8 cellular contexts compared by ENCODE assay signal in the genomic region with DNA sequence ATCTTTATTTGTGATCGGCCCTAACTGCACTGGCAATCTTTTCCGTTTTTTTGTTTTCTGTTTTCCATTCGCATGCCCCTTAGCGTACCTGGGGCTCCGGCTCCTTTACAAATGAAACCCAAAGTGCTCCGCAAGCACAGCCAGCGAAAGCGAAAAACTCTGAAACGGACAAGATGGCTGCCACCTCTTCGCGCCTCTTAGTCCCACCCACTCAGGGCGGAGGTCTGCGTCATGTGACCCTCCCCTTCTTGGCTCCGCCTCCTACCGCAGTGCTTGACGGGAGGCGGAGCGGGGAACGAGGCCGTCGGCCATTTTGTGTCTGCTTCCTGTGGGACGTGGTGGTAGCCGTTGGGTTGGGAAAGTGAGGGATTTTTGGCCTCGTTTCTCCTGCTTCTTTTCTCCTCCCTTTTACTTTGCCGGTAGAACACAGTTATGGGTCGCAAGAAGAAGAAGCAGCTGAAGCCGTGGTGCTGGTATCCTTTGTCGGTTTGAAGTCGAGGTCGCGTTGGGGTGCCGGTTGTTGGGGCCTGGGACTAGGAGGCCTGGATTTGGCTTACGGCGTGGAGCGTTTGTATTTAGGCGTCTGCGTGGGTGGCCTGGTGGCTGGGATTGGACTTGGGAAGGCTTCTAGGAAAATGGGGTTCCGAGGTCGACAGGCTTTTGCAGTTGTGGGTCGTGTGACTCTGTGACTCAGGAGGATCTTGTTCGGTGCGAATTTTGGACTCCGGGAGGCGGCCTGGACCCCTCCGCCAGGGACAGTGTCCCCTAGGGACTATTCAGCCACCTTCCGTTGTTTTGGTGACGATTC. TPM values are rescaled to one million over a fixed set of nuclear protein-coding genes. Genes with fewer than 3 reads are reported as not detected.
DNase-seq lines count a peak whose midpoint lies in the region; ATAC-seq, FAIRE-seq and TF ChIP-seq lines count a peak whose summit lies in the region.

Gene ZNF207, plus strand, starts transcription at position 304 of the 808 bp plus-strand sequence. Its CDS starts 129 bp downstream, at position 433.

- POLR2A ChIA-PET in A549 (lab: Yijun Ruan, JAX) = interaction anchor here (0.8 to 1.6 kb wide), 5 partner anchors 7 to 95 kb away, joined by 3 to 6 read pairs (median 5); partner anchors contain the start of genes C17orf75 and PSMD11

- H3K4me2 ChIP-seq in A549 = peak within 1 kb of the TSS; percentile 86

- H3K27me3 ChIP-seq in breast epithelium = no peaks in the 10 kb centered on the region
- no peaks in the 10 kb centered on the region for H3K27me3 ChIP-seq in skeletal muscle tissue (ENCODE audit: control insufficient read depth in 3 of 3, insufficient read depth in 3 of 3, low read length in 3 of 3)

- CTCF ChIA-PET in A549 (lab: Yijun Ruan, JAX) = interaction anchor here (1.1 to 1.5 kb wide), 3 partner anchors 12 to 21 kb away, joined by 3 to 5 read pairs (median 4); no protein-coding TSS in a partner anchor

- under 1% methylated on average over 47 of the region's 47 CpGs for WGBS in A549 (ENCODE audit: missing lambda C conversion rate)

- intact Hi-C loops in breast epithelium (cut with DNase I; ENCODE audit: low total_unique reads) = no loop called here

- ATAC-seq in A549 (peak; percentile 90 to 95), GM18867 (IDR thresholded peaks at IDR 0.05; ENCODE audit: unreplicated experiment) (peak; percentile 92), HG03108 (IDR thresholded peaks at IDR 0.05; ENCODE audit: unreplicated experiment) (peak; percentile 92)

- TF ChIP-seq EP300 in A549 (IDR thresholded peaks at IDR 0.05) = no peak

- peak; percentile 99 for FAIRE-seq in A549 (lab: Jason Lieb, UNC)

- TF ChIP-seq CTCF in A549 (IDR thresholded peaks at IDR 0.05) (no peak), VCaP (conservative IDR thresholded peaks at IDR 0.05) (no peak), breast epithelium (IDR thresholded peaks at IDR 0.05) (peak in 1 of 3 donors; percentile 15)

- H3K36me3 ChIP-seq in breast epithelium (no peaks in the 10 kb centered on the region), skeletal muscle tissue (ENCODE audit: control insufficient read depth in 3 of 3, insufficient read depth in 3 of 3, low read length in 3 of 3) (peaks cover 5 to 12% (median 6%) of the 10 kb centered on the region in 3 donors)

- peak within 1 kb of the TSS; percentile 89 to 91 for H3K27ac ChIP-seq in A549
- H3K27ac ChIP-seq in VCaP = peak within 1 kb of the TSS; percentile 99
- peak within 1 kb of the TSS; percentile 97 to 99 for H3K27ac ChIP-seq in breast epithelium
- peak within 1 kb of the TSS; percentile 100 for H3K27ac ChIP-seq in skeletal muscle tissue (ENCODE audit: low read depth, low read length)

- H3K4me1 ChIP-seq in A549 (peaks cover 31% of the 10 kb centered on the region), breast epithelium (peaks cover 0 to 26% of the 10 kb centered on the region in 2 donors), skeletal muscle tissue (ENCODE audit: control insufficient read depth in 3 of 3, insufficient read depth in 3 of 3, low read length in 3 of 3) (peaks cover 28 to 34% (median 30%) of the 10 kb centered on the region in 3 donors)

- peak within 1 kb of the TSS; percentile 98 to 100 (median 100) for H3K9ac ChIP-seq in skeletal muscle tissue (ENCODE audit: low read depth in 1 of 3, low read length in 3 of 3)

- TF ChIP-seq POLR2A in A549 (IDR thresholded peaks at IDR 0.05; ENCODE audit: low read length) = peak; percentile 89
- peak; percentile 93 for TF ChIP-seq POLR2A in breast epithelium (IDR thresholded peaks at IDR 0.05)

- DNase-seq in A549 (ENCODE audit: low read depth in 1 of 2, low spot score in 1 of 2) (peak; percentile 86 to 98), NCI-H2196 treated with DMSO at 0.1 percent for 48 hours (lab: John Stamatoyannopoulos, UW; ENCODE audit: unreplicated experiment) (peak; percentile 74), breast epithelium (ENCODE audit: low spot score in 2 of 2) (peak; percentile 95 to 96)

- H3K4me3 ChIP-seq in A549 (peak within 1 kb of the TSS; percentile 80), breast epithelium (peak within 1 kb of the TSS; percentile 93 to 97 (median 93)), iPS-18c (ENCODE audit: insufficient read depth, low read depth, low read length) (peak within 1 kb of the TSS; percentile 98), skeletal muscle tissue (ENCODE audit: low read length in 3 of 3) (peak within 1 kb of the TSS; percentile 95 to 100 (median 99))

- TF ChIP-seq RAD21 in A549 (conservative IDR thresholded peaks at IDR 0.05 in 1 of 2, IDR thresholded peaks at IDR 0.05 in 1 of 2) = no peak

- H3K9me3 ChIP-seq in A549 (no peaks in the 10 kb centered on the region), breast epithelium (no peaks in the 10 kb centered on the region), iPS-18c (ENCODE audit: control insufficient read depth, insufficient read depth, low read length) (no peaks in the 10 kb centered on the region), skeletal muscle tissue (ENCODE audit: control insufficient read depth in 3 of 3, low read length in 3 of 3) (no peaks in the 10 kb centered on the region)

TF ChIP-seq in A549, 52 proteins besides CTCF, POLR2A, EP300 and RAD21 (continues in another document):
- TF ChIP-seq HES2 (IDR thresholded peaks at IDR 0.05) (no peak), CHD2 (IDR thresholded peaks at IDR 0.05; ENCODE audit: low read length, partially characterized antibody) (no peak), KDM5A (IDR thresholded peaks at IDR 0.05) (peak; percentile 44; the same call in 1 of the 2 replicates), ELK1 (IDR thresholded peaks at IDR 0.05; ENCODE audit: low read depth, low read length) (no peak), BHLHE40 (IDR thresholded peaks at IDR 0.05; ENCODE audit: low read depth, low read length) (no peak), MYC (IDR thresholded peaks at IDR 0.05; ENCODE audit: borderline replicate concordance, low read length) (peak; percentile 85; the same call in 1 of the 2 replicates), MAFK (IDR thresholded peaks at IDR 0.05; ENCODE audit: partially characterized antibody) (no peak), CBX8 (IDR thresholded peaks at IDR 0.05) (no peak), HEYL (CRISPR knock-in tag; IDR thresholded peaks at IDR 0.05) (no peak), PHF8 (IDR thresholded peaks at IDR 0.05; ENCODE audit: borderline replicate concordance, low read depth) (peak; percentile 92), HOXA7 (CRISPR knock-in tag; IDR thresholded peaks at IDR 0.05) (peak; percentile 53; the same call in 1 of the 2 replicates), RFX5 (IDR thresholded peaks at IDR 0.05) (no peak)
- TF ChIP-seq, protein P1, sequence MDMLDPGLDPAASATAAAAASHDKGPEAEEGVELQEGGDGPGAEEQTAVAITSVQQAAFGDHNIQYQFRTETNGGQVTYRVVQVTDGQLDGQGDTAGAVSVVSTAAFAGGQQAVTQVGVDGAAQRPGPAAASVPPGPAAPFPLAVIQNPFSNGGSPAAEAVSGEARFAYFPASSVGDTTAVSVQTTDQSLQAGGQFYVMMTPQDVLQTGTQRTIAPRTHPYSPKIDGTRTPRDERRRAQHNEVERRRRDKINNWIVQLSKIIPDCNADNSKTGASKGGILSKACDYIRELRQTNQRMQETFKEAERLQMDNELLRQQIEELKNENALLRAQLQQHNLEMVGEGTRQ (IDR thresholded peaks at IDR 0.05) = peak; percentile 98
- TF ChIP-seq, protein P2, sequence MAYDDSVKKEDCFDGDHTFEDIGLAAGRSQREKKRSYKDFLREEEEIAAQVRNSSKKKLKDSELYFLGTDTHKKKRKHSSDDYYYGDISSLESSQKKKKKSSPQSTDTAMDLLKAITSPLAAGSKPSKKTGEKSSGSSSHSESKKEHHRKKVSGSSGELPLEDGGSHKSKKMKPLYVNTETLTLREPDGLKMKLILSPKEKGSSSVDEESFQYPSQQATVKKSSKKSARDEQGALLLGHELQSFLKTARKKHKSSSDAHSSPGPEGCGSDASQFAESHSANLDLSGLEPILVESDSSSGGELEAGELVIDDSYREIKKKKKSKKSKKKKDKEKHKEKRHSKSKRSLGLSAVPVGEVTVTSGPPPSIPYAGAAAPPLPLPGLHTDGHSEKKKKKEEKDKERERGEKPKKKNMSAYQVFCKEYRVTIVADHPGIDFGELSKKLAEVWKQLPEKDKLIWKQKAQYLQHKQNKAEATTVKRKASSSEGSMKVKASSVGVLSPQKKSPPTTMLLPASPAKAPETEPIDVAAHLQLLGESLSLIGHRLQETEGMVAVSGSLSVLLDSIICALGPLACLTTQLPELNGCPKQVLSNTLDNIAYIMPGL (CRISPR knock-in tag; IDR thresholded peaks at IDR 0.05; ENCODE audit: borderline replicate concordance) = 0 out of 2 replicates have a peak, but pooled peaks have one; percentile 13
- TF ChIP-seq, protein P3, sequence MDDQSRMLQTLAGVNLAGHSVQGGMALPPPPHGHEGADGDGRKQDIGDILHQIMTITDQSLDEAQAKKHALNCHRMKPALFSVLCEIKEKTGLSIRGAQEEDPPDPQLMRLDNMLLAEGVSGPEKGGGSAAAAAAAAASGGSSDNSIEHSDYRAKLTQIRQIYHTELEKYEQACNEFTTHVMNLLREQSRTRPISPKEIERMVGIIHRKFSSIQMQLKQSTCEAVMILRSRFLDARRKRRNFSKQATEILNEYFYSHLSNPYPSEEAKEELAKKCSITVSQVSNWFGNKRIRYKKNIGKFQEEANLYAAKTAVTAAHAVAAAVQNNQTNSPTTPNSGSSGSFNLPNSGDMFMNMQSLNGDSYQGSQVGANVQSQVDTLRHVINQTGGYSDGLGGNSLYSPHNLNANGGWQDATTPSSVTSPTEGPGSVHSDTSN (IDR thresholded peaks at IDR 0.05) = peak; percentile 16; the same call in 1 of the 2 replicates

RNA-seq across cellular contexts. Expression of gene ZNF207, which starts in this region (rescaled TPM):
- polyA plus RNA-seq in A549 (2011; rRNA removed) (292 and 296 TPM in 2 replicates), A549 (2017; fragmentation: RNase III; extraction: RNeasy Plus Mini Kit Qiagen cat#74134 plus additional on column Dnase treatment) (188 to 208 TPM (median 188 TPM) in 3 replicates)
- 159 and 197 TPM in 2 replicates for polyA plus RNA-seq in A549 (2012; cell fraction: cytosol; rRNA removed)
- 173 and 216 TPM in 2 replicates for polyA plus RNA-seq in A549 (2012; cell fraction: nucleus; rRNA removed)
- polyA minus RNA-seq in A549 (2011; rRNA and poly(A)+ RNA removed) = 290 and 357 TPM in 2 replicates
- total RNA-seq in breast epithelium (100 to 1,000 TPM; 145 to 238 (median 172) TPM), skeletal muscle tissue (78.3 TPM)

Comparison
In these comparisons a context has a peak if more than half of its experiments do, and no peak if none do; other contexts are left out.
1. Peak in every context shown above with its lines: DNase-seq, ATAC-seq, H3K4me3 ChIP-seq and H3K27ac ChIP-seq.